14 cellular contexts compared by ENCODE assay signal in genomic region chr17:82396601-82397435, GRCh38. TPM values are rescaled to one million over a fixed set of nuclear protein-coding genes. Genes with fewer than 3 reads are reported as not detected.
DNase-seq lines count a peak whose midpoint lies in the region; ATAC-seq and TF ChIP-seq lines count a peak whose summit lies in the region.
"Had no signal": no experiment of that assay in that cellular context is flagged by ENCODE, and none has a peak within 500 bp of the region (broad histone marks: within the 10 kb centered on the region; RNA-seq: fewer than 3 reads in every experiment).

No MANE protein-coding gene starts in this region.

- DNase-seq in GM04503 (ENCODE audit: low read depth) = peak; percentile 99
- peak; percentile 50 for DNase-seq in RPMI7951 (ENCODE audit: low read depth)
- DNase-seq in fibroblast of pulmonary artery (ENCODE audit: low read depth) = peak; percentile 76
- peak; percentile 70 for DNase-seq in smooth muscle cell of the brain vasculature (ENCODE audit: low read depth, low spot score)
- no peak for DNase-seq in cortex of kidney (lab: John Stamatoyannopoulos, UW)
- no peak for DNase-seq in RPMI8226
- DNase-seq: activated CD8-positive, alpha-beta memory T cell treated with anti-CD3 and anti-CD28 coated beads, Interleukin-2, amount 50 U/mL, for 48 hours; body of pancreas; head of caudate nucleus; midbrain; NCI-H526 treated with DMSO at 0.1 percent for 48 hours; stimulated activated CD4-positive, alpha-beta T cell treated with anti-CD3 and anti-CD28 coated beads, Interleukin-12 subunit alpha, Interleukin-12 subunit beta, amount 100 ng/mL, for 4 hours had no signal

- no peak overlapping the region for H3K4me3 ChIP-seq in fibroblast of pulmonary artery (replicated peaks; ENCODE audit: low read depth, low read length)
- H3K4me3 ChIP-seq: body of pancreas had no signal

- TF ChIP-seq CTCF in fibroblast of pulmonary artery (IDR thresholded peaks at IDR 0.05; ENCODE audit: low read length, missing control alignments) = no peak

- ATAC-seq in GM18868 (IDR thresholded peaks at IDR 0.05; ENCODE audit: unreplicated experiment) = no peak
- ATAC-seq: body of pancreas had no signal

RNA-seq across cellular contexts. Expression of gene HEXD, which starts 21.3 kb away (rescaled TPM):
- 2.4 and 3.0 TPM in 2 replicates for total RNA-seq in RPMI7951 (2014; rRNA removed; shearing (Covaris generic))

RNA-seq across cellular contexts. Expression of gene OGFOD3, which starts 21.6 kb away (rescaled TPM):
- 29.2 and 31.0 TPM in 2 replicates for total RNA-seq in RPMI7951 (2014; rRNA removed; shearing (Covaris generic))

RNA-seq across cellular contexts. Expression of gene UTS2R, which starts 25.3 kb away (rescaled TPM):
- not detected in 2 replicates for total RNA-seq in RPMI7951 (2014; rRNA removed; shearing (Covaris generic))
- total RNA-seq: body of pancreas, H1 had no signal

RNA-seq across cellular contexts. Expression of gene TEX19, which starts 37.8 kb away (rescaled TPM):
- total RNA-seq in RPMI7951 (2014; rRNA removed; shearing (Covaris generic)) = 0.24 TPM in 1 of 2 replicates, not detected in the other
- total RNA-seq: body of pancreas had no signal

RNA-seq across cellular contexts. Expression of gene CYBC1, which starts 53.7 kb away (rescaled TPM):
- 25.7 and 25.8 TPM in 2 replicates for total RNA-seq in RPMI7951 (2014; rRNA removed; shearing (Covaris generic))

Comparison
In these comparisons a context has a peak if more than half of its experiments do, and no peak if none do; other contexts are left out.
1. DNase-seq: peak in GM04503 (single experiment), RPMI7951 (single experiment), fibroblast of pulmonary artery (single experiment) and smooth muscle cell of the brain vasculature (single experiment); none in cortex of kidney (single experiment) and RPMI8226 (single experiment).